In genomic region chr2:135050684-135051083, GRCh38 we compare ENCODE assay signal across 1 cellular context.
TF ChIP-seq lines count a peak whose summit lies in the region.

No MANE protein-coding gene starts in this region.

TF ChIP-seq in K562, 482 proteins besides CTCF, POLR2A, EP300 and RAD21 (continues in another document):
- TF ChIP-seq HMG20B (CRISPR knock-in tag; IDR thresholded peaks at IDR 0.05) (no peak), CBFA2T2 (conservative IDR thresholded peaks at IDR 0.05) (peak; percentile 61), CXXC5 (CRISPR knock-in tag; IDR thresholded peaks at IDR 0.05) (peak; percentile 40; the same call in 1 of the 2 replicates), KLF10 (CRISPR knock-in tag; IDR thresholded peaks at IDR 0.05) (no peak), NFRKB (IDR thresholded peaks at IDR 0.05; ENCODE audit: low read depth) (no peak), THRAP3 (IDR thresholded peaks at IDR 0.05; ENCODE audit: borderline replicate concordance) (no peak), NFIC (IDR thresholded peaks at IDR 0.05) (peak; percentile 41), THRB (CRISPR knock-in tag; conservative IDR thresholded peaks at IDR 0.05) (no peak), TCF3 (CRISPR knock-in tag; IDR thresholded peaks at IDR 0.05) (peak; percentile 76), MEF2D (tag; conservative IDR thresholded peaks at IDR 0.05; ENCODE audit: low read depth) (peak; percentile 48; the same call in 1 of the 2 replicates), STAT5A (IDR thresholded peaks at IDR 0.05; ENCODE audit: borderline replicate concordance, low read length) (0 out of 2 replicates have a peak, but pooled peaks have one; percentile 14), MTA1 (IDR thresholded peaks at IDR 0.05; ENCODE audit: borderline replicate concordance) (no peak), ZNF263 (CRISPR knock-in tag; IDR thresholded peaks at IDR 0.05; ENCODE audit: borderline replicate concordance) (no peak), TBL1XR1 (IDR thresholded peaks at IDR 0.05; ENCODE audit: low read length in 2 of 2) (peak in 1 of 2 experiments; percentile 60; a peak in 2 of 4 replicates), GTF2E2 (tag; IDR thresholded peaks at IDR 0.05) (no peak), STAT5B (CRISPR knock-in tag; IDR thresholded peaks at IDR 0.05) (no peak), DPF2 (IDR thresholded peaks at IDR 0.05) (peak; percentile 38), PATZ1 (CRISPR knock-in tag; IDR thresholded peaks at IDR 0.05; ENCODE audit: borderline replicate concordance) (no peak), C11orf30 (IDR thresholded peaks at IDR 0.05; ENCODE audit: low read depth) (no peak), PML (IDR thresholded peaks at IDR 0.05; ENCODE audit: low read length) (no peak), LEF1 (IDR thresholded peaks at IDR 0.05) (0 out of 2 replicates have a peak, but pooled peaks have one; percentile 23), FOXA3 (CRISPR knock-in tag; conservative IDR thresholded peaks at IDR 0.05 in 1 of 2, IDR thresholded peaks at IDR 0.05 in 1 of 2) (peak in 1 of 2 experiments; percentile 88; a peak in 2 of 4 replicates), ETV5 (CRISPR knock-in tag; IDR thresholded peaks at IDR 0.05; ENCODE audit: low read depth) (0 out of 2 replicates have a peak, but pooled peaks have one; percentile 36), MEF2A (IDR thresholded peaks at IDR 0.05; ENCODE audit: control insufficient read depth, low read depth, low read length) (0 out of 2 replicates have a peak, but pooled peaks have one; percentile 56), FOXA1 (IDR thresholded peaks at IDR 0.05; ENCODE audit: borderline replicate concordance) (peak; percentile 29; the same call in 1 of the 2 replicates), CBX8 (IDR thresholded peaks at IDR 0.05; ENCODE audit: borderline replicate concordance, extremely low read depth, low read depth, low read length, poor library complexity, severe bottlenecking) (no peak), HMBOX1 (IDR thresholded peaks at IDR 0.05) (peak; percentile 93), ARID1B (IDR thresholded peaks at IDR 0.05) (peak; percentile 68), SOX6 (IDR thresholded peaks at IDR 0.05) (peak; percentile 44; the same call in 1 of the 2 replicates), CBFA2T3 (IDR thresholded peaks at IDR 0.05) (peak; percentile 80), TEAD4 (IDR thresholded peaks at IDR 0.05; ENCODE audit: low read length) (0 out of 2 replicates have a peak, but pooled peaks have one; percentile 28), TEAD4 (CRISPR knock-in tag; IDR thresholded peaks at IDR 0.05; ENCODE audit: borderline replicate concordance) (no peak), ZNF75A (CRISPR knock-in tag; IDR thresholded peaks at IDR 0.05) (no peak), ZNF23 (CRISPR knock-in tag; IDR thresholded peaks at IDR 0.05) (no peak), RHOXF2B (CRISPR knock-in tag; conservative IDR thresholded peaks at IDR 0.05) (no peak), TAL1 (IDR thresholded peaks at IDR 0.05) (peak; percentile 54), RBM25 (IDR thresholded peaks at IDR 0.05; ENCODE audit: low read depth, low read length, severe bottlenecking) (no peak), EHMT2 (IDR thresholded peaks at IDR 0.05) (0 out of 2 replicates have a peak, but pooled peaks have one; percentile 23), MIER1 (IDR thresholded peaks at IDR 0.05; ENCODE audit: low read depth) (no peak), GATA2 (CRISPR knock-in tag; IDR thresholded peaks at IDR 0.05) (peak; percentile 48; the same call in 1 of the 2 replicates), SMARCE1 (IDR thresholded peaks at IDR 0.05) (peak; percentile 15; the same call in 1 of the 2 replicates), KHSRP (IDR thresholded peaks at IDR 0.05) (no peak), LCOR (CRISPR knock-in tag; IDR thresholded peaks at IDR 0.05) (peak; percentile 29; the same call in 1 of the 2 replicates), HNRNPL (IDR thresholded peaks at IDR 0.05; ENCODE audit: low read depth, low read length) (no peak), DMBX1 (CRISPR knock-in tag; IDR thresholded peaks at IDR 0.05; ENCODE audit: borderline replicate concordance) (0 out of 2 replicates have a peak, but pooled peaks have one; percentile 43), NCOA1 (IDR thresholded peaks at IDR 0.05; ENCODE audit: low read depth) (no peak), ZNF121 (CRISPR knock-in tag; conservative IDR thresholded peaks at IDR 0.05) (no peak), CEBPG (CRISPR knock-in tag; IDR thresholded peaks at IDR 0.05) (no peak), CEBPG (tag; conservative IDR thresholded peaks at IDR 0.05 in 1 of 2, IDR thresholded peaks at IDR 0.05 in 1 of 2) (no peak), CREB1 (IDR thresholded peaks at IDR 0.05) (0 out of 2 replicates have a peak, but pooled peaks have one; percentile 19), CREB1 (CRISPR knock-in tag; IDR thresholded peaks at IDR 0.05) (no peak), SMARCA4 (IDR thresholded peaks at IDR 0.05) (peak; percentile 47)
- TF ChIP-seq, protein P1, sequence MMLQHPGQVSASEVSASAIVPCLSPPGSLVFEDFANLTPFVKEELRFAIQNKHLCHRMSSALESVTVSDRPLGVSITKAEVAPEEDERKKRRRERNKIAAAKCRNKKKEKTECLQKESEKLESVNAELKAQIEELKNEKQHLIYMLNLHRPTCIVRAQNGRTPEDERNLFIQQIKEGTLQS (IDR thresholded peaks at IDR 0.05): no peak
- TF ChIP-seq, protein P1 (CRISPR knock-in tag; conservative IDR thresholded peaks at IDR 0.05): no peak
- TF ChIP-seq, protein P2, sequence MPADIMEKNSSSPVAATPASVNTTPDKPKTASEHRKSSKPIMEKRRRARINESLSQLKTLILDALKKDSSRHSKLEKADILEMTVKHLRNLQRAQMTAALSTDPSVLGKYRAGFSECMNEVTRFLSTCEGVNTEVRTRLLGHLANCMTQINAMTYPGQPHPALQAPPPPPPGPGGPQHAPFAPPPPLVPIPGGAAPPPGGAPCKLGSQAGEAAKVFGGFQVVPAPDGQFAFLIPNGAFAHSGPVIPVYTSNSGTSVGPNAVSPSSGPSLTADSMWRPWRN (IDR thresholded peaks at IDR 0.05; ENCODE audit: low read depth): 0 out of 2 replicates have a peak, but pooled peaks have one; percentile 16
- TF ChIP-seq, protein P3, sequence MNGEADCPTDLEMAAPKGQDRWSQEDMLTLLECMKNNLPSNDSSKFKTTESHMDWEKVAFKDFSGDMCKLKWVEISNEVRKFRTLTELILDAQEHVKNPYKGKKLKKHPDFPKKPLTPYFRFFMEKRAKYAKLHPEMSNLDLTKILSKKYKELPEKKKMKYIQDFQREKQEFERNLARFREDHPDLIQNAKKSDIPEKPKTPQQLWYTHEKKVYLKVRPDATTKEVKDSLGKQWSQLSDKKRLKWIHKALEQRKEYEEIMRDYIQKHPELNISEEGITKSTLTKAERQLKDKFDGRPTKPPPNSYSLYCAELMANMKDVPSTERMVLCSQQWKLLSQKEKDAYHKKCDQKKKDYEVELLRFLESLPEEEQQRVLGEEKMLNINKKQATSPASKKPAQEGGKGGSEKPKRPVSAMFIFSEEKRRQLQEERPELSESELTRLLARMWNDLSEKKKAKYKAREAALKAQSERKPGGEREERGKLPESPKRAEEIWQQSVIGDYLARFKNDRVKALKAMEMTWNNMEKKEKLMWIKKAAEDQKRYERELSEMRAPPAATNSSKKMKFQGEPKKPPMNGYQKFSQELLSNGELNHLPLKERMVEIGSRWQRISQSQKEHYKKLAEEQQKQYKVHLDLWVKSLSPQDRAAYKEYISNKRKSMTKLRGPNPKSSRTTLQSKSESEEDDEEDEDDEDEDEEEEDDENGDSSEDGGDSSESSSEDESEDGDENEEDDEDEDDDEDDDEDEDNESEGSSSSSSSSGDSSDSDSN (IDR thresholded peaks at IDR 0.05; ENCODE audit: borderline replicate concordance in 1 of 2, low read depth in 2 of 2, low read length in 2 of 2): 0 out of 4 replicates have a peak, but pooled peaks of 1 of the 2 experiments have one; percentile 57
- TF ChIP-seq, protein P4, sequence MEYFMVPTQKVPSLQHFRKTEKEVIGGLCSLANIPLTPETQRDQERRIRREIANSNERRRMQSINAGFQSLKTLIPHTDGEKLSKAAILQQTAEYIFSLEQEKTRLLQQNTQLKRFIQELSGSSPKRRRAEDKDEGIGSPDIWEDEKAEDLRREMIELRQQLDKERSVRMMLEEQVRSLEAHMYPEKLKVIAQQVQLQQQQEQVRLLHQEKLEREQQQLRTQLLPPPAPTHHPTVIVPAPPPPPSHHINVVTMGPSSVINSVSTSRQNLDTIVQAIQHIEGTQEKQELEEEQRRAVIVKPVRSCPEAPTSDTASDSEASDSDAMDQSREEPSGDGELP (CRISPR knock-in tag; IDR thresholded peaks at IDR 0.05; ENCODE audit: borderline replicate concordance): peak; percentile 46; the same call in 1 of the 2 replicates
- TF ChIP-seq, protein P5, sequence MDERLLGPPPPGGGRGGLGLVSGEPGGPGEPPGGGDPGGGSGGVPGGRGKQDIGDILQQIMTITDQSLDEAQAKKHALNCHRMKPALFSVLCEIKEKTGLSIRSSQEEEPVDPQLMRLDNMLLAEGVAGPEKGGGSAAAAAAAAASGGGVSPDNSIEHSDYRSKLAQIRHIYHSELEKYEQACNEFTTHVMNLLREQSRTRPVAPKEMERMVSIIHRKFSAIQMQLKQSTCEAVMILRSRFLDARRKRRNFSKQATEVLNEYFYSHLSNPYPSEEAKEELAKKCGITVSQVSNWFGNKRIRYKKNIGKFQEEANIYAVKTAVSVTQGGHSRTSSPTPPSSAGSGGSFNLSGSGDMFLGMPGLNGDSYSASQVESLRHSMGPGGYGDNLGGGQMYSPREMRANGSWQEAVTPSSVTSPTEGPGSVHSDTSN (CRISPR knock-in tag; IDR thresholded peaks at IDR 0.05; ENCODE audit: low read depth): no peak
- TF ChIP-seq, protein P5 (tag; conservative IDR thresholded peaks at IDR 0.05; ENCODE audit: low read depth): no peak
- TF ChIP-seq, protein P6, sequence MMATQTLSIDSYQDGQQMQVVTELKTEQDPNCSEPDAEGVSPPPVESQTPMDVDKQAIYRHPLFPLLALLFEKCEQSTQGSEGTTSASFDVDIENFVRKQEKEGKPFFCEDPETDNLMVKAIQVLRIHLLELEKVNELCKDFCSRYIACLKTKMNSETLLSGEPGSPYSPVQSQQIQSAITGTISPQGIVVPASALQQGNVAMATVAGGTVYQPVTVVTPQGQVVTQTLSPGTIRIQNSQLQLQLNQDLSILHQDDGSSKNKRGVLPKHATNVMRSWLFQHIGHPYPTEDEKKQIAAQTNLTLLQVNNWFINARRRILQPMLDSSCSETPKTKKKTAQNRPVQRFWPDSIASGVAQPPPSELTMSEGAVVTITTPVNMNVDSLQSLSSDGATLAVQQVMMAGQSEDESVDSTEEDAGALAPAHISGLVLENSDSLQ (IDR thresholded peaks at IDR 0.05): peak; percentile 92
- TF ChIP-seq, protein P7, sequence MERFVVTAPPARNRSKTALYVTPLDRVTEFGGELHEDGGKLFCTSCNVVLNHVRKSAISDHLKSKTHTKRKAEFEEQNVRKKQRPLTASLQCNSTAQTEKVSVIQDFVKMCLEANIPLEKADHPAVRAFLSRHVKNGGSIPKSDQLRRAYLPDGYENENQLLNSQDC (CRISPR knock-in tag; IDR thresholded peaks at IDR 0.05): no peak
